10 cellular contexts compared by ENCODE assay signal in genomic region chr12:93778306-93778705, GRCh38.
DNase-seq lines count a peak whose midpoint lies in the region; ATAC-seq lines count a peak whose summit lies in the region.
"Had no signal": no experiment of that assay in that cellular context is flagged by ENCODE, and none has a peak within 500 bp of the region (broad histone marks: within the 10 kb centered on the region; RNA-seq: fewer than 3 reads in every experiment).

No MANE protein-coding gene starts in this region.

- H3K9ac ChIP-seq in BLaER1 (no peak overlapping the region), adipocyte (ENCODE audit: low read length) (peak overlapping the region; percentile 78), rectal smooth muscle tissue (ENCODE audit: low read length) (no peak overlapping the region)

- no peak overlapping the region for H3K27ac ChIP-seq in BLaER1
- H3K27ac ChIP-seq in rectal smooth muscle tissue (ENCODE audit: low read depth, low read length) = peak overlapping the region; percentile 84

- no peaks in the 10 kb centered on the region; the same call in 1 of the 2 replicates for H3K9me3 ChIP-seq in BLaER1
- no peaks in the 10 kb centered on the region for H3K9me3 ChIP-seq in adipocyte (ENCODE audit: control insufficient read depth, low read length)

- H3K36me3 ChIP-seq in BLaER1 (no peaks in the 10 kb centered on the region), adipocyte (ENCODE audit: control insufficient read depth, insufficient read depth, low read length, severe bottlenecking) (no peaks in the 10 kb centered on the region), rectal smooth muscle tissue (ENCODE audit: control insufficient read depth, insufficient read depth, low read length) (no peaks in the 10 kb centered on the region)

- H3K27me3 ChIP-seq in BLaER1 (no peaks in the 10 kb centered on the region), adipocyte (replicated peaks; ENCODE audit: control insufficient read depth, insufficient read depth, low read length) (no peaks in the 10 kb centered on the region), rectal smooth muscle tissue (ENCODE audit: control insufficient read depth, insufficient read depth, low read length) (no peaks in the 10 kb centered on the region)

- H4K20me1 ChIP-seq in BLaER1 = no peaks in the 10 kb centered on the region

- peak; percentile 96 for DNase-seq in adipocyte (ENCODE audit: low read depth)
- DNase-seq in foreskin melanocyte = peak; percentile 86
- DNase-seq in NOMO-1 (lab: John Stamatoyannopoulos, UW; ENCODE audit: unreplicated experiment in 2 of 2) = no peak
- no peak for DNase-seq in NK-92 (lab: John Stamatoyannopoulos, UW; ENCODE audit: unreplicated experiment)
- no peak for DNase-seq in COR-L47 (lab: John Stamatoyannopoulos, UW)
- DNase-seq: glutamatergic neuron; stimulated activated CD4-positive, alpha-beta T cell treated with anti-CD3 and anti-CD28 coated beads, Interleukin-12 subunit alpha, Interleukin-12 subunit beta, amount 100 ng/mL, for 4 hours had no signal

- H3K4me2 ChIP-seq in BLaER1 = peak overlapping the region; percentile 31

- ATAC-seq in HG02970 (IDR thresholded peaks at IDR 0.05; ENCODE audit: low FRiP score, unreplicated experiment) = no peak

- H3K4me1 ChIP-seq in BLaER1 (peaks cover 11% of the 10 kb centered on the region), adipocyte (ENCODE audit: control insufficient read depth, insufficient read depth, low read length) (peaks cover 39% of the 10 kb centered on the region), rectal smooth muscle tissue (ENCODE audit: control insufficient read depth, insufficient read depth, low read length) (peaks cover 42% of the 10 kb centered on the region)

- H3K4me3 ChIP-seq in BLaER1 (no peak overlapping the region), adipocyte (ENCODE audit: low read length) (peak overlapping the region; percentile 43), rectal smooth muscle tissue (ENCODE audit: low read length) (no peak overlapping the region)

Comparison
In these comparisons a context has a peak if more than half of its experiments do, and no peak if none do; other contexts are left out.
1. DNase-seq: peak in adipocyte (single experiment) and foreskin melanocyte (single experiment); none in NOMO-1 (0 of 2), NK-92 (single experiment) and COR-L47 (single experiment).